Comparison of ENCODE assay signal across 8 cellular contexts in the genomic region with DNA sequence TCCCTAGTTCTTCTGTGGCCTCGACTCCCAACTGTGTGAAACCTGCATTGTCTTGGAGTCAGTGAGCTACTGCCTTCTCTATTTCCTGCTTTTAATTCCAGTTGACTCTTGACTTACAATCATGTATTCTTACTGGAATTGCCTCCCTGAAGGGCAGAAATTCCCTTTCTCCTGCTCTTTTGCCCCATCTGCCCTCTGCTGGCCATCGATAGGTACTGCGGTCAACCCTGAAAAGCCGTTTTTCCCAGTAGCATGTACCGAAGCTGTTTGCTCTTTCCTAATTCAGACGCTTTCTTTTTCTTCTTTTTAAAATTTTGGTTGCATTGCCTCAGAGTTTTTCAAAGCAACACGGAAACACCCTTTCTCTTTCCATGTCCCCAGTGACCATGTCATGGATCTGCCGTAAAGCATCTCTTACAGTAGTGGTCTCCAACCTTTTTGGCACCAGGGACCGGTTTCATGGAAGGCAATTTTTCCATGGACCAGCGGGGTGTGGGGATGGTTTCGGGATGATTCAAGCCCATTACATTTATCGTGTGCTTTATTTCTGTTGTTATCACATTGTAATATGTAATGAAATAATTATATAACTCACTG.
A peak's percentile ranks its signal among the peaks of the same experiment; 100 is the strongest.
DNase-seq lines count a peak whose midpoint lies in the region; ATAC-seq lines count a peak whose summit lies in the region.

No MANE protein-coding gene starts in this region.

- no peaks in the 10 kb centered on the region for H3K79me2 ChIP-seq in mesendoderm (ENCODE audit: control insufficient read depth, insufficient read depth, low read length)

- DNase-seq in activated CD4-positive, alpha-beta T cell treated with anti-CD3 and anti-CD28 coated beads for 24 hours (ENCODE audit: low read depth in 2 of 2), result peak; percentile 12 to 25
- no peak for DNase-seq in activated CD4-positive, alpha-beta T cell treated with anti-CD3 and anti-CD28 coated beads for 1 hour
- DNase-seq in NCI-H146 (lab: John Stamatoyannopoulos, UW) (peak; percentile 35), mesendoderm (peak; percentile 57)
- peak; percentile 82 for DNase-seq in activated CD4-positive, alpha-beta T cell treated with anti-CD3 and anti-CD28 coated beads, Interleukin-2, amount 10 ng/mL, durations not matched to agents 24 days and 14 days
- DNase-seq in effector memory CD8-positive, alpha-beta T cell, result peak; percentile 31 to 46 (median 34)
- DNase-seq in stimulated activated naive CD4-positive, alpha-beta T cell (lab: John Stamatoyannopoulos, UW), result peak in 4 of 6 experiments; percentile 3 to 27 (median 7)

- H3K4ac ChIP-seq in mesendoderm (ENCODE audit: low read depth, low read length), result no peak overlapping the region

- no peak overlapping the region for H4K8ac ChIP-seq in mesendoderm (ENCODE audit: low read depth, low read length)

- peak; percentile 50 for ATAC-seq in effector memory CD8-positive, alpha-beta T cell (replicated peaks)
- ATAC-seq in HG03457 (IDR thresholded peaks at IDR 0.05; ENCODE audit: unreplicated experiment), result no peak

- H3K4me1 Mint-ChIP-seq in activated CD4-positive, alpha-beta T cell treated with anti-CD3 and anti-CD28 coated beads, Interleukin-2, amount 10 ng/mL, durations not matched to agents 24 days and 14 days, result peaks cover 4% of the 10 kb centered on the region
- peaks cover 1 to 4% of the 10 kb centered on the region in 2 donors for H3K4me1 Mint-ChIP-seq in effector memory CD8-positive, alpha-beta T cell (ENCODE audit: low read depth in 2 of 2)

- H2AK5ac ChIP-seq in mesendoderm (ENCODE audit: low read length), result no peak overlapping the region

- no peak overlapping the region for H3K27ac ChIP-seq in mesendoderm (ENCODE audit: low read depth, low read length)

- no peak overlapping the region for H3K18ac ChIP-seq in mesendoderm (ENCODE audit: low read length)

- no peaks in the 10 kb centered on the region for H3K9me3 Mint-ChIP-seq in activated CD4-positive, alpha-beta T cell treated with anti-CD3 and anti-CD28 coated beads, Interleukin-2, amount 10 ng/mL, durations not matched to agents 24 days and 14 days
- no peaks in the 10 kb centered on the region for H3K9me3 Mint-ChIP-seq in effector memory CD8-positive, alpha-beta T cell

- no peak overlapping the region for H3K9ac ChIP-seq in mesendoderm (ENCODE audit: low read length)

- no peaks in the 10 kb centered on the region for H3K4me1 ChIP-seq in mesendoderm (ENCODE audit: control insufficient read depth, low read depth, low read length)

- H4K5ac ChIP-seq in mesendoderm (ENCODE audit: low read length), result no peak overlapping the region

- no peak overlapping the region for H3K23ac ChIP-seq in mesendoderm (ENCODE audit: low read length)

- H3K36me3 Mint-ChIP-seq in activated CD4-positive, alpha-beta T cell treated with anti-CD3 and anti-CD28 coated beads, Interleukin-2, amount 10 ng/mL, durations not matched to agents 24 days and 14 days (ENCODE audit: low read depth), result no peaks in the 10 kb centered on the region
- peaks cover 6% of the 10 kb centered on the region for H3K36me3 Mint-ChIP-seq in effector memory CD8-positive, alpha-beta T cell (ENCODE audit: insufficient read depth)

- no peaks in the 10 kb centered on the region for H3K27me3 ChIP-seq in mesendoderm (ENCODE audit: insufficient read depth, low read length, poor library complexity)

- H3K79me1 ChIP-seq in mesendoderm (ENCODE audit: low read length), result no peaks in the 10 kb centered on the region

- H3K4me2 ChIP-seq in mesendoderm (ENCODE audit: low read length), result no peak overlapping the region

- H3K27ac Mint-ChIP-seq in activated CD4-positive, alpha-beta T cell treated with anti-CD3 and anti-CD28 coated beads, Interleukin-2, amount 10 ng/mL, durations not matched to agents 24 days and 14 days, result no peak overlapping the region
- peak overlapping the region in 1 of 2 donors; percentile 38 for H3K27ac Mint-ChIP-seq in effector memory CD8-positive, alpha-beta T cell

- no peak overlapping the region for H2BK120ac ChIP-seq in mesendoderm (ENCODE audit: low read depth, low read length)

- no peak overlapping the region for H3K4me3 Mint-ChIP-seq in activated CD4-positive, alpha-beta T cell treated with anti-CD3 and anti-CD28 coated beads, Interleukin-2, amount 10 ng/mL, durations not matched to agents 24 days and 14 days
- peak overlapping the region in 1 of 2 donors; percentile 27 for H3K4me3 Mint-ChIP-seq in effector memory CD8-positive, alpha-beta T cell

- peaks cover 12% of the 10 kb centered on the region for H3K27me3 Mint-ChIP-seq in activated CD4-positive, alpha-beta T cell treated with anti-CD3 and anti-CD28 coated beads, Interleukin-2, amount 10 ng/mL, durations not matched to agents 24 days and 14 days
- peaks cover 8 to 36% of the 10 kb centered on the region in 2 donors for H3K27me3 Mint-ChIP-seq in effector memory CD8-positive, alpha-beta T cell

- no peak overlapping the region for H3K4me3 ChIP-seq in mesendoderm (ENCODE audit: low read length)

- intact Hi-C loops in activated CD4-positive, alpha-beta T cell treated with anti-CD3 and anti-CD28 coated beads, Interleukin-2, amount 10 ng/mL, durations not matched to agents 24 days and 14 days (cut with micrococcal nuclease), result loop anchor here (1.0 to 10.0 kb wide), 4 partner anchors 60 to 568 kb away; a partner anchor contains a TSS

- no peaks in the 10 kb centered on the region for H3K36me3 ChIP-seq in mesendoderm (ENCODE audit: control insufficient read depth, insufficient read depth, low read length)

- H2BK15ac ChIP-seq in mesendoderm (replicated peaks; ENCODE audit: low read depth), result no peak overlapping the region

- WGBS in mesendoderm (ENCODE audit: extremely low coverage, insufficient coverage, low lambda C conversion rate), result no CpG with 5 or more reads among the region's 12 CpGs

- H3K56ac ChIP-seq in mesendoderm (ENCODE audit: low read length), result no peak overlapping the region

- no peak overlapping the region for H2BK5ac ChIP-seq in mesendoderm (ENCODE audit: low read length)
